Comparison of ENCODE assay signal across 2 cellular contexts in the genomic region with DNA sequence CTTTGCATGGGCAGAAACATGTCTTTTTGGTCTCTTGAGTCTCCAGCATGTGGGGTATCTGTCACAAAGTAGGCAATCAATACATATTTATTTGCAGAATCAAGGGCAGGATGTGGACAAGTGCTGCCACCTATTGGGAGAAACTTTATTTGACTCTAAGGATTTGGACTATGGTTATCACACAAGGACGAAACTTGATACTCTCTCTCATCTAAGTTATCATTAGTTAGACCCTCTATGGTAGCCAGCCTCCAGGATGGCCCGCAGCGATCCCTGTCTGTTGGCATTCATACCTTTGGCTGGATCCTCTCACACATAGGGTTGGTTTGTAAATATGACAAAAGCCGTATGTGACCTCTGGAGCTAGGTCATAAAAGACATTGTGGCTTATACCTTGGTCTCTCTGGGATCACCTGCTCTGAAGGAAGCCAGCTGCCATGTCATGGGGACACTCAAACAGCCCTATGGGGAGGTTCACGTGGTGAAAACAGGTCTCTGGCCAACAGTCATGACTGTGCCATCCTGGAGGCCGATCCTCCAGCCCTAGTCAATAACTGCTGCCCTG.
TF ChIP-seq lines count a peak whose summit lies in the region.

No MANE protein-coding gene starts in this region.

TF ChIP-seq in A549, 52 proteins besides CTCF, POLR2A, EP300 and RAD21:
- TF ChIP-seq JUN (IDR thresholded peaks at IDR 0.05) (no peak), SMC3 (IDR thresholded peaks at IDR 0.05) (0 out of 3 replicates have a peak, but pooled peaks have one; percentile 24)

TF ChIP-seq in HepG2, 621 proteins besides CTCF, POLR2A, EP300 and RAD21 (continues in another document):
- TF ChIP-seq ELF1 (CRISPR knock-in tag; IDR thresholded peaks at IDR 0.05) = no peak
- no peak for TF ChIP-seq ZNF432 (CRISPR knock-in tag; IDR thresholded peaks at IDR 0.05; ENCODE audit: borderline replicate concordance)
- peak; percentile 24; the same call in 1 of the 2 replicates for TF ChIP-seq SIX4 (CRISPR knock-in tag; IDR thresholded peaks at IDR 0.05)
- no peak for TF ChIP-seq ZZZ3 (CRISPR knock-in tag; IDR thresholded peaks at IDR 0.05; ENCODE audit: borderline replicate concordance)
- TF ChIP-seq ZNF484 (CRISPR knock-in tag; IDR thresholded peaks at IDR 0.05; ENCODE audit: borderline replicate concordance, low read depth) = no peak
- TF ChIP-seq ZNF546 (CRISPR knock-in tag; conservative IDR thresholded peaks at IDR 0.05) = no peak
- no peak for TF ChIP-seq NFYC (CRISPR knock-in tag; IDR thresholded peaks at IDR 0.05)
- no peak for TF ChIP-seq FOXJ3 (CRISPR knock-in tag; IDR thresholded peaks at IDR 0.05; ENCODE audit: borderline replicate concordance)
- no peak for TF ChIP-seq MLLT10 (CRISPR knock-in tag; IDR thresholded peaks at IDR 0.05)
- no peak for TF ChIP-seq MED8 (CRISPR knock-in tag; IDR thresholded peaks at IDR 0.05; ENCODE audit: insufficient replicate concordance)
- TF ChIP-seq, protein P1, sequence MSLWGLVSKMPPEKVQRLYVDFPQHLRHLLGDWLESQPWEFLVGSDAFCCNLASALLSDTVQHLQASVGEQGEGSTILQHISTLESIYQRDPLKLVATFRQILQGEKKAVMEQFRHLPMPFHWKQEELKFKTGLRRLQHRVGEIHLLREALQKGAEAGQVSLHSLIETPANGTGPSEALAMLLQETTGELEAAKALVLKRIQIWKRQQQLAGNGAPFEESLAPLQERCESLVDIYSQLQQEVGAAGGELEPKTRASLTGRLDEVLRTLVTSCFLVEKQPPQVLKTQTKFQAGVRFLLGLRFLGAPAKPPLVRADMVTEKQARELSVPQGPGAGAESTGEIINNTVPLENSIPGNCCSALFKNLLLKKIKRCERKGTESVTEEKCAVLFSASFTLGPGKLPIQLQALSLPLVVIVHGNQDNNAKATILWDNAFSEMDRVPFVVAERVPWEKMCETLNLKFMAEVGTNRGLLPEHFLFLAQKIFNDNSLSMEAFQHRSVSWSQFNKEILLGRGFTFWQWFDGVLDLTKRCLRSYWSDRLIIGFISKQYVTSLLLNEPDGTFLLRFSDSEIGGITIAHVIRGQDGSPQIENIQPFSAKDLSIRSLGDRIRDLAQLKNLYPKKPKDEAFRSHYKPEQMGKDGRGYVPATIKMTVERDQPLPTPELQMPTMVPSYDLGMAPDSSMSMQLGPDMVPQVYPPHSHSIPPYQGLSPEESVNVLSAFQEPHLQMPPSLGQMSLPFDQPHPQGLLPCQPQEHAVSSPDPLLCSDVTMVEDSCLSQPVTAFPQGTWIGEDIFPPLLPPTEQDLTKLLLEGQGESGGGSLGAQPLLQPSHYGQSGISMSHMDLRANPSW (CRISPR knock-in tag; IDR thresholded peaks at IDR 0.05; ENCODE audit: borderline replicate concordance) = no peak
- no peak for TF ChIP-seq ZNF724P (CRISPR knock-in tag; IDR thresholded peaks at IDR 0.05; ENCODE audit: borderline replicate concordance)
- no peak for TF ChIP-seq HNRNPUL1 (IDR thresholded peaks at IDR 0.05; ENCODE audit: low read depth, low read length)
- no peak for TF ChIP-seq ZC3H4 (CRISPR knock-in tag; IDR thresholded peaks at IDR 0.05; ENCODE audit: borderline replicate concordance)
- no peak for TF ChIP-seq FOXC1 (CRISPR knock-in tag; IDR thresholded peaks at IDR 0.05; ENCODE audit: borderline replicate concordance)
- no peak for TF ChIP-seq ZNF530 (CRISPR knock-in tag; IDR thresholded peaks at IDR 0.05; ENCODE audit: low read depth)
- peak; percentile 24; the same call in 1 of the 2 replicates for TF ChIP-seq RCOR2 (CRISPR knock-in tag; IDR thresholded peaks at IDR 0.05)
- TF ChIP-seq ZNF850 (CRISPR knock-in tag; conservative IDR thresholded peaks at IDR 0.05) = no peak
- no peak for TF ChIP-seq MXD4 (CRISPR knock-in tag; IDR thresholded peaks at IDR 0.05)
- peak; percentile 40 for TF ChIP-seq PHF5A (CRISPR knock-in tag; IDR thresholded peaks at IDR 0.05; ENCODE audit: low read depth, unreplicated experiment)
- TF ChIP-seq, protein P2, sequence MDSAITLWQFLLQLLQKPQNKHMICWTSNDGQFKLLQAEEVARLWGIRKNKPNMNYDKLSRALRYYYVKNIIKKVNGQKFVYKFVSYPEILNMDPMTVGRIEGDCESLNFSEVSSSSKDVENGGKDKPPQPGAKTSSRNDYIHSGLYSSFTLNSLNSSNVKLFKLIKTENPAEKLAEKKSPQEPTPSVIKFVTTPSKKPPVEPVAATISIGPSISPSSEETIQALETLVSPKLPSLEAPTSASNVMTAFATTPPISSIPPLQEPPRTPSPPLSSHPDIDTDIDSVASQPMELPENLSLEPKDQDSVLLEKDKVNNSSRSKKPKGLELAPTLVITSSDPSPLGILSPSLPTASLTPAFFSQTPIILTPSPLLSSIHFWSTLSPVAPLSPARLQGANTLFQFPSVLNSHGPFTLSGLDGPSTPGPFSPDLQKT (CRISPR knock-in tag; IDR thresholded peaks at IDR 0.05; ENCODE audit: borderline replicate concordance) = no peak
- no peak; the same call in 1 of the 2 replicates for TF ChIP-seq GATAD1 (CRISPR knock-in tag; IDR thresholded peaks at IDR 0.05)
- no peak for TF ChIP-seq ZFP1 (CRISPR knock-in tag; IDR thresholded peaks at IDR 0.05)
- TF ChIP-seq ZMYM4 (CRISPR knock-in tag; IDR thresholded peaks at IDR 0.05) = no peak
- TF ChIP-seq, protein P3, sequence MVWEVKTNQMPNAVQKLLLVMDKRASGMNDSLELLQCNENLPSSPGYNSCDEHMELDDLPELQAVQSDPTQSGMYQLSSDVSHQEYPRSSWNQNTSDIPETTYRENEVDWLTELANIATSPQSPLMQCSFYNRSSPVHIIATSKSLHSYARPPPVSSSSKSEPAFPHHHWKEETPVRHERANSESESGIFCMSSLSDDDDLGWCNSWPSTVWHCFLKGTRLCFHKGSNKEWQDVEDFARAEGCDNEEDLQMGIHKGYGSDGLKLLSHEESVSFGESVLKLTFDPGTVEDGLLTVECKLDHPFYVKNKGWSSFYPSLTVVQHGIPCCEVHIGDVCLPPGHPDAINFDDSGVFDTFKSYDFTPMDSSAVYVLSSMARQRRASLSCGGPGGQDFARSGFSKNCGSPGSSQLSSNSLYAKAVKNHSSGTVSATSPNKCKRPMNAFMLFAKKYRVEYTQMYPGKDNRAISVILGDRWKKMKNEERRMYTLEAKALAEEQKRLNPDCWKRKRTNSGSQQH (CRISPR knock-in tag; IDR thresholded peaks at IDR 0.05; ENCODE audit: low read depth) = 0 out of 2 replicates have a peak, but pooled peaks have one; percentile 49
- no peak for TF ChIP-seq RORA (CRISPR knock-in tag; IDR thresholded peaks at IDR 0.05)
- TF ChIP-seq, protein P4, sequence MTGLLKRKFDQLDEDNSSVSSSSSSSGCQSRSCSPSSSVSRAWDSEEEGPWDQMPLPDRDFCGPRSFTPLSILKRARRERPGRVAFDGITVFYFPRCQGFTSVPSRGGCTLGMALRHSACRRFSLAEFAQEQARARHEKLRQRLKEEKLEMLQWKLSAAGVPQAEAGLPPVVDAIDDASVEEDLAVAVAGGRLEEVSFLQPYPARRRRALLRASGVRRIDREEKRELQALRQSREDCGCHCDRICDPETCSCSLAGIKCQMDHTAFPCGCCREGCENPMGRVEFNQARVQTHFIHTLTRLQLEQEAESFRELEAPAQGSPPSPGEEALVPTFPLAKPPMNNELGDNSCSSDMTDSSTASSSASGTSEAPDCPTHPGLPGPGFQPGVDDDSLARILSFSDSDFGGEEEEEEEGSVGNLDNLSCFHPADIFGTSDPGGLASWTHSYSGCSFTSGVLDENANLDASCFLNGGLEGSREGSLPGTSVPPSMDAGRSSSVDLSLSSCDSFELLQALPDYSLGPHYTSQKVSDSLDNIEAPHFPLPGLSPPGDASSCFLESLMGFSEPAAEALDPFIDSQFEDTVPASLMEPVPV (CRISPR knock-in tag; IDR thresholded peaks at IDR 0.05) = no peak
- TF ChIP-seq HMGA1 (CRISPR knock-in tag; conservative IDR thresholded peaks at IDR 0.05) = no peak
- no peak for TF ChIP-seq DPF2 (CRISPR knock-in tag; IDR thresholded peaks at IDR 0.05; ENCODE audit: borderline replicate concordance, low read depth)
- no peak for TF ChIP-seq FOXO1 (CRISPR knock-in tag; IDR thresholded peaks at IDR 0.05)
- no peak for TF ChIP-seq NRL (CRISPR knock-in tag; IDR thresholded peaks at IDR 0.05; ENCODE audit: borderline replicate concordance)
- peak; percentile 70 for TF ChIP-seq STAG1 (CRISPR knock-in tag; IDR thresholded peaks at IDR 0.05)
- TF ChIP-seq EED (CRISPR knock-in tag; IDR thresholded peaks at IDR 0.05) = no peak
- peak; percentile 50; the same call in 1 of the 2 replicates for TF ChIP-seq FOXA3 (CRISPR knock-in tag; IDR thresholded peaks at IDR 0.05)
- TF ChIP-seq ZNF383 (CRISPR knock-in tag; IDR thresholded peaks at IDR 0.05; ENCODE audit: borderline replicate concordance) = no peak
- TF ChIP-seq, protein P5, sequence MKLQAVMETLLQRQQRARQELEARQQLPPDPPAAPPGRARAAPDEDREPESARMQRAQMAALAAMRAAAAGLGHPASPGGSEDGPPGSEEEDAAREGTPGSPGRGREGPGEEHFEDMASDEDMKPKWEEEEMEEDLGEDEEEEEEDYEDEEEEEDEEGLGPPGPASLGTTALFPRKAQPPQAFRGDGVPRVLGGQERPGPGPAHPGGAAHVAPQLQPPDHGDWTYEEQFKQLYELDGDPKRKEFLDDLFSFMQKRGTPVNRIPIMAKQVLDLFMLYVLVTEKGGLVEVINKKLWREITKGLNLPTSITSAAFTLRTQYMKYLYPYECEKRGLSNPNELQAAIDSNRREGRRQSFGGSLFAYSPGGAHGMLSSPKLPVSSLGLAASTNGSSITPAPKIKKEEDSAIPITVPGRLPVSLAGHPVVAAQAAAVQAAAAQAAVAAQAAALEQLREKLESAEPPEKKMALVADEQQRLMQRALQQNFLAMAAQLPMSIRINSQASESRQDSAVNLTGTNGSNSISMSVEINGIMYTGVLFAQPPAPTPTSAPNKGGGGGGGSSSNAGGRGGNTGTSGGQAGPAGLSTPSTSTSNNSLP (IDR thresholded peaks at IDR 0.05; ENCODE audit: low read depth, low read length) = peak; percentile 99
- TF ChIP-seq PRMT3 (CRISPR knock-in tag; IDR thresholded peaks at IDR 0.05; ENCODE audit: borderline replicate concordance, low read depth) = no peak
- TF ChIP-seq, protein P6, sequence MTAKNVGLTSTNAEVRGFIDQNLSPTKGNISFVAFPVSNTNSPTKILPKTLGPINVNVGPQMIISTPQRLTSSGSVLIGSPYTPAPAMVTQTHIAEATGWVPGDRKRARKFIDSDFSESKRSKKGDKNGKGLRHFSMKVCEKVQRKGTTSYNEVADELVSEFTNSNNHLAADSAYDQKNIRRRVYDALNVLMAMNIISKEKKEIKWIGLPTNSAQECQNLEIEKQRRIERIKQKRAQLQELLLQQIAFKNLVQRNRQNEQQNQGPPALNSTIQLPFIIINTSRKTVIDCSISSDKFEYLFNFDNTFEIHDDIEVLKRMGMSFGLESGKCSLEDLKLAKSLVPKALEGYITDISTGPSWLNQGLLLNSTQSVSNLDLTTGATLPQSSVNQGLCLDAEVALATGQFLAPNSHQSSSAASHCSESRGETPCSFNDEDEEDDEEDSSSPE (CRISPR knock-in tag; IDR thresholded peaks at IDR 0.05) = no peak
- no peak for TF ChIP-seq AGO1 (IDR thresholded peaks at IDR 0.05; ENCODE audit: low read depth, low read length, poor library complexity, severe bottlenecking)
- TF ChIP-seq, protein P7, sequence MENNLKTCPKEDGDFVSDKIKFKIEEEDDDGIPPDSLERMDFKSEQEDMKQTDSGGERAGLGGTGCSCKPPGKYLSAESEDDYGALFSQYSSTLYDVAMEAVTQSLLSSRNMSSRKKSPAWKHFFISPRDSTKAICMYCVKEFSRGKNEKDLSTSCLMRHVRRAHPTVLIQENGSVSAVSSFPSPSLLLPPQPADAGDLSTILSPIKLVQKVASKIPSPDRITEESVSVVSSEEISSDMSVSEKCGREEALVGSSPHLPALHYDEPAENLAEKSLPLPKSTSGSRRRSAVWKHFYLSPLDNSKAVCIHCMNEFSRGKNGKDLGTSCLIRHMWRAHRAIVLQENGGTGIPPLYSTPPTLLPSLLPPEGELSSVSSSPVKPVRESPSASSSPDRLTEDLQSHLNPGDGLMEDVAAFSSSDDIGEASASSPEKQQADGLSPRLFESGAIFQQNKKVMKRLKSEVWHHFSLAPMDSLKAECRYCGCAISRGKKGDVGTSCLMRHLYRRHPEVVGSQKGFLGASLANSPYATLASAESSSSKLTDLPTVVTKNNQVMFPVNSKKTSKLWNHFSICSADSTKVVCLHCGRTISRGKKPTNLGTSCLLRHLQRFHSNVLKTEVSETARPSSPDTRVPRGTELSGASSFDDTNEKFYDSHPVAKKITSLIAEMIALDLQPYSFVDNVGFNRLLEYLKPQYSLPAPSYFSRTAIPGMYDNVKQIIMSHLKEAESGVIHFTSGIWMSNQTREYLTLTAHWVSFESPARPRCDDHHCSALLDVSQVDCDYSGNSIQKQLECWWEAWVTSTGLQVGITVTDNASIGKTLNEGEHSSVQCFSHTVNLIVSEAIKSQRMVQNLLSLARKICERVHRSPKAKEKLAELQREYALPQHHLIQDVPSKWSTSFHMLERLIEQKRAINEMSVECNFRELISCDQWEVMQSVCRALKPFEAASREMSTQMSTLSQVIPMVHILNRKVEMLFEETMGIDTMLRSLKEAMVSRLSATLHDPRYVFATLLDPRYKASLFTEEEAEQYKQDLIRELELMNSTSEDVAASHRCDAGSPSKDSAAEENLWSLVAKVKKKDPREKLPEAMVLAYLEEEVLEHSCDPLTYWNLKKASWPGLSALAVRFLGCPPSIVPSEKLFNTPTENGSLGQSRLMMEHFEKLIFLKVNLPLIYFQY (CRISPR knock-in tag; IDR thresholded peaks at IDR 0.05; ENCODE audit: borderline replicate concordance) = no peak
- TF ChIP-seq, protein P8, sequence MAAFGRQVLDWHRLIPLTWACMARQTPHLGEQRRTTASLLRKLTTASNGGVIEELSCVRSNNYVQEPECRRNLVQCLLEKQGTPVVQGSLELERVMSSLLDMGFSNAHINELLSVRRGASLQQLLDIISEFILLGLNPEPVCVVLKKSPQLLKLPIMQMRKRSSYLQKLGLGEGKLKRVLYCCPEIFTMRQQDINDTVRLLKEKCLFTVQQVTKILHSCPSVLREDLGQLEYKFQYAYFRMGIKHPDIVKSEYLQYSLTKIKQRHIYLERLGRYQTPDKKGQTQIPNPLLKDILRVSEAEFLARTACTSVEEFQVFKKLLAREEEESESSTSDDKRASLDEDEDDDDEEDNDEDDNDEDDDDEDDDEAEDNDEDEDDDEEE (CRISPR knock-in tag; IDR thresholded peaks at IDR 0.05) = no peak
- TF ChIP-seq NR2C2 (CRISPR knock-in tag; IDR thresholded peaks at IDR 0.05; ENCODE audit: borderline replicate concordance) = no peak
- TF ChIP-seq TBP (CRISPR knock-in tag; IDR thresholded peaks at IDR 0.05) = no peak
- TF ChIP-seq ZNF562 (CRISPR knock-in tag; IDR thresholded peaks at IDR 0.05; ENCODE audit: borderline replicate concordance) = no peak
- TF ChIP-seq, protein P9, sequence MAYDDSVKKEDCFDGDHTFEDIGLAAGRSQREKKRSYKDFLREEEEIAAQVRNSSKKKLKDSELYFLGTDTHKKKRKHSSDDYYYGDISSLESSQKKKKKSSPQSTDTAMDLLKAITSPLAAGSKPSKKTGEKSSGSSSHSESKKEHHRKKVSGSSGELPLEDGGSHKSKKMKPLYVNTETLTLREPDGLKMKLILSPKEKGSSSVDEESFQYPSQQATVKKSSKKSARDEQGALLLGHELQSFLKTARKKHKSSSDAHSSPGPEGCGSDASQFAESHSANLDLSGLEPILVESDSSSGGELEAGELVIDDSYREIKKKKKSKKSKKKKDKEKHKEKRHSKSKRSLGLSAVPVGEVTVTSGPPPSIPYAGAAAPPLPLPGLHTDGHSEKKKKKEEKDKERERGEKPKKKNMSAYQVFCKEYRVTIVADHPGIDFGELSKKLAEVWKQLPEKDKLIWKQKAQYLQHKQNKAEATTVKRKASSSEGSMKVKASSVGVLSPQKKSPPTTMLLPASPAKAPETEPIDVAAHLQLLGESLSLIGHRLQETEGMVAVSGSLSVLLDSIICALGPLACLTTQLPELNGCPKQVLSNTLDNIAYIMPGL (CRISPR knock-in tag; IDR thresholded peaks at IDR 0.05; ENCODE audit: borderline replicate concordance in 1 of 2, low read depth in 1 of 2) = peak; percentile 8 to 66; a peak in 1 of 4 replicates
